In genomic region chr17:58333396-58334207, GRCh38 we compare ENCODE assay signal across 11 cellular contexts. TPM values are rescaled to one million over a fixed set of nuclear protein-coding genes. Genes with fewer than 3 reads are reported as not detected.
DNase-seq lines count a peak whose midpoint lies in the region; ATAC-seq and TF ChIP-seq lines count a peak whose summit lies in the region.
"Had no signal": no experiment of that assay in that cellular context is flagged by ENCODE, and none has a peak within 500 bp of the region (broad histone marks: within the 10 kb centered on the region; RNA-seq: fewer than 3 reads in every experiment).

No MANE protein-coding gene starts in this region.

- no peak overlapping the region for H3K4me3 ChIP-seq in HEK293 (ENCODE audit: low read depth, low read length)
- H3K4me3 ChIP-seq in muscle layer of duodenum (ENCODE audit: low read depth in 1 of 2, low read length in 2 of 2), result peak overlapping the region; percentile 47 to 65
- no peak overlapping the region for H3K4me3 ChIP-seq in PC-3 (ENCODE audit: low read length)
- H3K4me3 ChIP-seq: body of pancreas had no signal

- BruUV-seq in PC-3 (replicated peaks; lab: Mats Ljungman, UMichigan), result no TSS peak

- H3K9me3 Mint-ChIP-seq in CD14-positive monocyte, result peaks cover 0 to 7% (median 6%) of the 10 kb centered on the region in 7 donors
- H3K9me3 Mint-ChIP-seq in activated CD8-positive, alpha-beta T cell treated with anti-CD3 and anti-CD28 coated beads, Interleukin-2, amount 10 ng/mL, durations not matched to agents 7 days and 5 days (ENCODE audit: insufficient read depth), result no peaks in the 10 kb centered on the region

- no peak overlapping the region for H2AFZ ChIP-seq in PC-3 (ENCODE audit: low read length)

- POLR2A ChIA-PET in HEK293 (lab: Yijun Ruan, JAX) (no interaction called here), PC-3 (lab: Charles Lee; ENCODE audit: unreplicated experiment) (no interaction called here)
- POLR2A ChIA-PET in activated CD8-positive, alpha-beta T cell treated with anti-CD3 and anti-CD28 coated beads, Interleukin-2, amount 10 ng/mL, durations not matched to agents 7 days and 5 days (lab: Charles Lee), result interaction anchor here (0.7 to 28.8 kb wide), 9 partner anchors 6 to 327 kb away, joined by 3 to 2649 read pairs (median 5); partner anchors contain the start of genes RNF43, SRSF1, SUPT4H1 and TSPOAP1

- TF ChIP-seq CTCF in CD14-positive monocyte (IDR thresholded peaks at IDR 0.05) (no peak), HEK293 (tag by site-specific recombination; IDR thresholded peaks at IDR 0.05) (no peak), PC-3 (conservative IDR thresholded peaks at IDR 0.05; ENCODE audit: low read depth, low read length) (no peak)

- H3K27me3 ChIP-seq in muscle layer of duodenum (ENCODE audit: low read depth, low read length), result no peaks in the 10 kb centered on the region
- no peaks in the 10 kb centered on the region for H3K27me3 ChIP-seq in PC-3 (ENCODE audit: low read length)
- H3K27me3 ChIP-seq: body of pancreas had no signal

- no peaks in the 10 kb centered on the region for H3F3A ChIP-seq in PC-3 (ENCODE audit: low read length, unreplicated experiment)

- H3K36me3 Mint-ChIP-seq in CD14-positive monocyte, result peaks cover 18 to 22% of the 10 kb centered on the region in 2 donors
- H3K36me3 Mint-ChIP-seq in activated CD8-positive, alpha-beta T cell treated with anti-CD3 and anti-CD28 coated beads, Interleukin-2, amount 10 ng/mL, durations not matched to agents 7 days and 5 days (ENCODE audit: low read depth), result peaks cover 59% of the 10 kb centered on the region

- H3K79me2 ChIP-seq in PC-3 (ENCODE audit: low read length), result no peaks in the 10 kb centered on the region

- peaks cover 69% of the 10 kb centered on the region for H3K4me1 Mint-ChIP-seq in CD14-positive monocyte
- H3K4me1 Mint-ChIP-seq in activated CD8-positive, alpha-beta T cell treated with anti-CD3 and anti-CD28 coated beads, Interleukin-2, amount 10 ng/mL, durations not matched to agents 7 days and 5 days (ENCODE audit: low read depth), result peaks cover 29% of the 10 kb centered on the region

- peak overlapping the region; percentile 84 to 100 (median 99) for H3K27ac Mint-ChIP-seq in CD14-positive monocyte
- H3K27ac Mint-ChIP-seq in activated CD8-positive, alpha-beta T cell treated with anti-CD3 and anti-CD28 coated beads, Interleukin-2, amount 10 ng/mL, durations not matched to agents 7 days and 5 days, result peak overlapping the region; percentile 92

- H3K9me2 ChIP-seq in PC-3 (replicated peaks; ENCODE audit: low read length), result no peaks in the 10 kb centered on the region

- H3K4me1 ChIP-seq in HEK293 (ENCODE audit: control insufficient read depth, insufficient read depth, low read length) (no peaks in the 10 kb centered on the region), muscle layer of duodenum (ENCODE audit: control insufficient read depth in 1 of 2, insufficient read depth in 2 of 2, low read length in 2 of 2) (peaks cover 21 to 24% of the 10 kb centered on the region in 2 donors), PC-3 (ENCODE audit: insufficient read depth, low read length) (peaks cover 6% of the 10 kb centered on the region; the same call in 1 of the 2 replicates)
- H3K4me1 ChIP-seq: body of pancreas had no signal

- ATAC-seq in activated CD8-positive, alpha-beta T cell treated with anti-CD3 and anti-CD28 coated beads, Interleukin-2, amount 10 ng/mL, durations not matched to agents 7 days and 5 days, result no peak
- no peak for ATAC-seq in PC-3
- ATAC-seq: body of pancreas had no signal

- H3K9me3 ChIP-seq in HEK293 (ENCODE audit: control insufficient read depth, insufficient read depth, low read depth, low read length), result no peaks in the 10 kb centered on the region
- no peaks in the 10 kb centered on the region for H3K9me3 ChIP-seq in muscle layer of duodenum (ENCODE audit: control insufficient read depth in 1 of 2, low read length in 2 of 2)
- H3K9me3 ChIP-seq in PC-3 (ENCODE audit: low read length), result no peaks in the 10 kb centered on the region
- H3K9me3 ChIP-seq: body of pancreas had no signal

- intact Hi-C loops in CD14-positive monocyte (cut with micrococcal nuclease) (loop anchor here in 1 of 2 donors (10.0 kb wide), 1 partner anchor 181 kb away; the partner anchor contains the start of gene MTMR4), PC-3 (cut with micrococcal nuclease) (no loop called here)

- H3K27me3 Mint-ChIP-seq in CD14-positive monocyte (ENCODE audit: low read depth in 3 of 3), result peaks cover 0 to 10% (median 1%) of the 10 kb centered on the region in 3 donors
- peaks cover 6% of the 10 kb centered on the region for H3K27me3 Mint-ChIP-seq in activated CD8-positive, alpha-beta T cell treated with anti-CD3 and anti-CD28 coated beads, Interleukin-2, amount 10 ng/mL, durations not matched to agents 7 days and 5 days (ENCODE audit: low read depth)

- no peak overlapping the region for H3K4me2 ChIP-seq in PC-3 (ENCODE audit: low read length)

- DNase-seq in CD14-positive monocyte (ENCODE audit: low spot score) (peak; percentile 44), glomerular visceral epithelial cell (ENCODE audit: extremely low spot score) (no peak), iPS-NIHi11 (ENCODE audit: low spot score) (no peak), LoVo (ENCODE audit: low spot score) (no peak), PC-3 (no peak)
- peak; percentile 88 for DNase-seq in activated CD8-positive, alpha-beta T cell treated with anti-CD3 and anti-CD28 coated beads, Interleukin-2, amount 10 ng/mL, durations not matched to agents 7 days and 5 days
- DNase-seq: body of pancreas, NCI-H510A treated with DMSO at 0.1 percent for 48 hours, trophoblast cell had no signal

- H3K9ac ChIP-seq in PC-3 (ENCODE audit: low read length), result no peak overlapping the region

- CTCF ChIA-PET in HEK293 (lab: Yijun Ruan, JAX), result interaction anchor here (0.7 to 1.3 kb wide), 2 partner anchors 16 to 96 kb away, joined by 3 to 5 read pairs; no protein-coding TSS in a partner anchor
- CTCF ChIA-PET in activated CD8-positive, alpha-beta T cell treated with anti-CD3 and anti-CD28 coated beads, Interleukin-2, amount 10 ng/mL, durations not matched to agents 7 days and 5 days (lab: Charles Lee), result interaction anchor here (0.8 to 10.3 kb wide), 4 partner anchors 11 to 84 kb away, joined by 3 to 165 read pairs (median 54); partner anchors contain the start of genes RNF43 and SUPT4H1
- CTCF ChIA-PET in PC-3 (lab: Charles Lee), result no interaction called here

- H3K36me3 ChIP-seq in HEK293 (ENCODE audit: control insufficient read depth in 2 of 2, insufficient read depth in 1 of 2, low read length in 2 of 2), result no peaks in the 10 kb centered on the region
- no peaks in the 10 kb centered on the region for H3K36me3 ChIP-seq in muscle layer of duodenum (ENCODE audit: control insufficient read depth in 1 of 2, insufficient read depth in 2 of 2, low read length in 2 of 2)
- H3K36me3 ChIP-seq in PC-3 (ENCODE audit: low read depth, low read length), result no peaks in the 10 kb centered on the region

- H4K20me1 ChIP-seq in PC-3 (ENCODE audit: low read length), result no peaks in the 10 kb centered on the region

- H3K27ac ChIP-seq in HEK293 (ENCODE audit: extremely low read depth, low read depth, low read length) (no peak overlapping the region), muscle layer of duodenum (ENCODE audit: low read length) (peak overlapping the region; percentile 31), PC-3 (ENCODE audit: low read length) (no peak overlapping the region)

- peak overlapping the region; percentile 99 to 100 for H3K4me3 Mint-ChIP-seq in CD14-positive monocyte
- H3K4me3 Mint-ChIP-seq in activated CD8-positive, alpha-beta T cell treated with anti-CD3 and anti-CD28 coated beads, Interleukin-2, amount 10 ng/mL, durations not matched to agents 7 days and 5 days, result peak overlapping the region; percentile 99

TF ChIP-seq in HEK293, 187 proteins besides CTCF, POLR2A, EP300 and RAD21 (continues in another document):
- TF ChIP-seq ZNF280C (tag by site-specific recombination; IDR thresholded peaks at IDR 0.05), result no peak
- TF ChIP-seq, protein P1, sequence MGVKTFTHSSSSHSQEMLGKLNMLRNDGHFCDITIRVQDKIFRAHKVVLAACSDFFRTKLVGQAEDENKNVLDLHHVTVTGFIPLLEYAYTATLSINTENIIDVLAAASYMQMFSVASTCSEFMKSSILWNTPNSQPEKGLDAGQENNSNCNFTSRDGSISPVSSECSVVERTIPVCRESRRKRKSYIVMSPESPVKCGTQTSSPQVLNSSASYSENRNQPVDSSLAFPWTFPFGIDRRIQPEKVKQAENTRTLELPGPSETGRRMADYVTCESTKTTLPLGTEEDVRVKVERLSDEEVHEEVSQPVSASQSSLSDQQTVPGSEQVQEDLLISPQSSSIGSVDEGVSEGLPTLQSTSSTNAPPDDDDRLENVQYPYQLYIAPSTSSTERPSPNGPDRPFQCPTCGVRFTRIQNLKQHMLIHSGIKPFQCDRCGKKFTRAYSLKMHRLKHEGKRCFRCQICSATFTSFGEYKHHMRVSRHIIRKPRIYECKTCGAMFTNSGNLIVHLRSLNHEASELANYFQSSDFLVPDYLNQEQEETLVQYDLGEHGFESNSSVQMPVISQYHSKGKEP (tag by site-specific recombination; IDR thresholded peaks at IDR 0.05), result no peak
- TF ChIP-seq ZSCAN30 (tag by site-specific recombination; IDR thresholded peaks at IDR 0.05), result no peak

RNA-seq across cellular contexts. Expression of gene TSPOAP1, which starts 5.0 kb away (rescaled TPM):
- under 1 TPM; 0.10 to 0.18 TPM for polyA plus RNA-seq in CD14-positive monocyte
- total RNA-seq in activated CD8-positive, alpha-beta T cell treated with anti-CD3 and anti-CD28 coated beads, Interleukin-2, amount 10 ng/mL, durations not matched to agents 7 days and 5 days, result 10 to 100 TPM; 45.8 to 51.5 TPM
- total RNA-seq in PC-3 (2014; rRNA removed), result 4.3 and 8.3 TPM in 2 replicates

RNA-seq across cellular contexts. Expression of gene SUPT4H1, which starts 18.4 kb away (rescaled TPM):
- polyA plus RNA-seq in CD14-positive monocyte, result 100 to 1,000 TPM; 241 to 251 TPM
- total RNA-seq in activated CD8-positive, alpha-beta T cell treated with anti-CD3 and anti-CD28 coated beads, Interleukin-2, amount 10 ng/mL, durations not matched to agents 7 days and 5 days, result 10 to 100 TPM; 75.2 to 90.8 TPM
- 100.0 and 116 TPM in 2 replicates for total RNA-seq in PC-3 (2014; rRNA removed)

RNA-seq across cellular contexts. Expression of gene MPO, which starts 52.9 kb away (rescaled TPM):
- polyA plus RNA-seq in CD14-positive monocyte, result 1 to 10 TPM; 4.2 to 7.5 TPM
- total RNA-seq in activated CD8-positive, alpha-beta T cell treated with anti-CD3 and anti-CD28 coated beads, Interleukin-2, amount 10 ng/mL, durations not matched to agents 7 days and 5 days, result not detected
- not detected in 2 replicates for total RNA-seq in PC-3 (2014; rRNA removed)
- total RNA-seq: body of pancreas had no signal

Comparison
In these comparisons a context has a peak if more than half of its experiments do, and no peak if none do; other contexts are left out.
1. DNase-seq: peak in CD14-positive monocyte (single experiment) and activated CD8-positive, alpha-beta T cell treated with anti-CD3 and anti-CD28 coated beads, Interleukin-2, amount 10 ng/mL, durations not matched to agents 7 days and 5 days (single experiment); none in glomerular visceral epithelial cell (single experiment), iPS-NIHi11 (single experiment), LoVo (single experiment) and PC-3 (single experiment).
2. H3K4me3 ChIP-seq: peak in muscle layer of duodenum (2 of 2); none in HEK293 (single experiment) and PC-3 (single experiment).